Comparison of ENCODE assay signal across 8 cellular contexts in genomic region chr11:74702383-74703007, GRCh38. TPM values are rescaled to one million over a fixed set of nuclear protein-coding genes. Genes with fewer than 3 reads are reported as not detected.
DNase-seq lines count a peak whose midpoint lies in the region; ATAC-seq and TF ChIP-seq lines count a peak whose summit lies in the region.

No MANE protein-coding gene starts in this region.

- no peak overlapping the region for H3K27ac Mint-ChIP-seq in activated naive CD4-positive, alpha-beta T cell treated with anti-CD3 and anti-CD28 coated beads, Interleukin-2, amount 10 ng/mL, durations not matched to agents 7 days and 5 days
- peak overlapping the region; percentile 64 for H3K27ac Mint-ChIP-seq in glutamatergic neuron (ENCODE audit: unreplicated experiment)

- H3K36me3 ChIP-seq in MM.1S (replicated peaks; ENCODE audit: insufficient read depth, low read length) (no peaks in the 10 kb centered on the region), prostate gland (no peaks in the 10 kb centered on the region)

- H3K9me2 ChIP-seq in MM.1S (replicated peaks; ENCODE audit: insufficient read depth, low read length) = no peaks in the 10 kb centered on the region

- no peaks in the 10 kb centered on the region for H3F3A ChIP-seq in MM.1S (ENCODE audit: insufficient read depth, low read length)

- TF ChIP-seq POLR2A in prostate gland (IDR thresholded peaks at IDR 0.05) = no peak

- no peaks in the 10 kb centered on the region for H3K79me2 ChIP-seq in MM.1S (ENCODE audit: low read length)

- ATAC-seq in SK-N-SH treated with all-trans-retinoic acid at 6 μM for 48 hours (peak; percentile 96), HG03280 (IDR thresholded peaks at IDR 0.05; ENCODE audit: unreplicated experiment) (no peak)

- no peaks in the 10 kb centered on the region for H3K9me3 ChIP-seq in MM.1S (replicated peaks; ENCODE audit: insufficient read depth, low read length)
- H3K9me3 ChIP-seq in prostate gland = no peaks in the 10 kb centered on the region

- H4K20me1 ChIP-seq in MM.1S (ENCODE audit: insufficient read depth, low read length) = no peaks in the 10 kb centered on the region

- peak overlapping the region; percentile 51 for H2AFZ ChIP-seq in MM.1S (ENCODE audit: low read length)

- TF ChIP-seq CTCF in MM.1S (IDR thresholded peaks at IDR 0.05; ENCODE audit: low read length) = peak; percentile 91
- peak; percentile 95 for TF ChIP-seq CTCF in glutamatergic neuron (IDR thresholded peaks at IDR 0.05; ENCODE audit: partially characterized antibody, unreplicated experiment)
- TF ChIP-seq CTCF in prostate gland (IDR thresholded peaks at IDR 0.05) = peak; percentile 50 to 75 (median 61)

- H3K4me1 ChIP-seq in MM.1S (ENCODE audit: low read length) = no peaks in the 10 kb centered on the region
- H3K4me1 ChIP-seq in prostate gland (replicated peaks) = no peaks in the 10 kb centered on the region

- DNase-seq in NK-92 treated with Interleukin-12 subunit alpha and Interleukin-12 subunit beta, amount 100 ng/mL, for 24 hours (lab: John Stamatoyannopoulos, UW) = peak; percentile 22
- no peak for DNase-seq in NK-92 (lab: John Stamatoyannopoulos, UW; ENCODE audit: unreplicated experiment)
- DNase-seq in MM.1S = peak; percentile 75
- peak; percentile 75 for DNase-seq in activated naive CD4-positive, alpha-beta T cell treated with anti-CD3 and anti-CD28 coated beads, Interleukin-2, amount 10 ng/mL, durations not matched to agents 7 days and 5 days
- DNase-seq in glutamatergic neuron = peak; percentile 80
- DNase-seq in prostate gland (ENCODE audit: low spot score) = no peak

- H3K4me3 ChIP-seq in MM.1S (ENCODE audit: low read length) (no peak overlapping the region), prostate gland (no peak overlapping the region)

- no peaks in the 10 kb centered on the region for H3K9me3 Mint-ChIP-seq in activated naive CD4-positive, alpha-beta T cell treated with anti-CD3 and anti-CD28 coated beads, Interleukin-2, amount 10 ng/mL, durations not matched to agents 7 days and 5 days
- H3K9me3 Mint-ChIP-seq in glutamatergic neuron (ENCODE audit: unreplicated experiment) = no peaks in the 10 kb centered on the region

- H3K9ac ChIP-seq in MM.1S (ENCODE audit: low read length) = no peak overlapping the region

- H3K27ac ChIP-seq in MM.1S (ENCODE audit: low read length) (no peak overlapping the region), prostate gland (no peak overlapping the region)

- H3K36me3 Mint-ChIP-seq in activated naive CD4-positive, alpha-beta T cell treated with anti-CD3 and anti-CD28 coated beads, Interleukin-2, amount 10 ng/mL, durations not matched to agents 7 days and 5 days = no peaks in the 10 kb centered on the region
- H3K36me3 Mint-ChIP-seq in glutamatergic neuron (ENCODE audit: unreplicated experiment) = no peaks in the 10 kb centered on the region

- peaks cover 14% of the 10 kb centered on the region for H3K27me3 Mint-ChIP-seq in activated naive CD4-positive, alpha-beta T cell treated with anti-CD3 and anti-CD28 coated beads, Interleukin-2, amount 10 ng/mL, durations not matched to agents 7 days and 5 days
- peaks cover 15% of the 10 kb centered on the region for H3K27me3 Mint-ChIP-seq in glutamatergic neuron (ENCODE audit: unreplicated experiment)

- intact Hi-C loops in prostate gland (cut with DNase I) = no loop called here

- peaks cover 2% of the 10 kb centered on the region for H3K4me1 Mint-ChIP-seq in activated naive CD4-positive, alpha-beta T cell treated with anti-CD3 and anti-CD28 coated beads, Interleukin-2, amount 10 ng/mL, durations not matched to agents 7 days and 5 days
- H3K4me1 Mint-ChIP-seq in glutamatergic neuron (ENCODE audit: low read depth, unreplicated experiment) = peaks cover 14% of the 10 kb centered on the region

- H3K27me3 ChIP-seq in MM.1S (replicated peaks; ENCODE audit: insufficient read depth, low read length) (no peaks in the 10 kb centered on the region), prostate gland (replicated peaks; ENCODE audit: insufficient read depth) (no peaks in the 10 kb centered on the region)

- 52% methylated on average over 15 of the region's 15 CpGs for WGBS in prostate gland

- H3K4me2 ChIP-seq in MM.1S (ENCODE audit: low read depth, low read length) = no peak overlapping the region

- CTCF ChIA-PET in activated naive CD4-positive, alpha-beta T cell treated with anti-CD3 and anti-CD28 coated beads, Interleukin-2, amount 10 ng/mL, durations not matched to agents 7 days and 5 days (lab: Charles Lee) = interaction anchor here (0.5 to 3.8 kb wide), 32 partner anchors 8 to 547 kb away, joined by 3 to 62 read pairs (median 4); partner anchors contain the start of gene RNF169

- no peak overlapping the region for H3K4me3 Mint-ChIP-seq in activated naive CD4-positive, alpha-beta T cell treated with anti-CD3 and anti-CD28 coated beads, Interleukin-2, amount 10 ng/mL, durations not matched to agents 7 days and 5 days
- no peak overlapping the region for H3K4me3 Mint-ChIP-seq in glutamatergic neuron (ENCODE audit: unreplicated experiment)

TF ChIP-seq in SK-N-SH treated with all-trans-retinoic acid at 6 μM for 48 hours, 23 proteins besides CTCF, POLR2A, EP300 and RAD21:
- TF ChIP-seq OSR1 (CRISPR knock-in tag; IDR thresholded peaks at IDR 0.05) (no peak), ESRRG (CRISPR knock-in tag; IDR thresholded peaks at IDR 0.05) (no peak), ZNF70 (CRISPR knock-in tag; IDR thresholded peaks at IDR 0.05) (no peak), BACH2 (CRISPR knock-in tag; IDR thresholded peaks at IDR 0.05; ENCODE audit: borderline replicate concordance) (no peak), TOX (CRISPR knock-in tag; IDR thresholded peaks at IDR 0.05; ENCODE audit: borderline replicate concordance) (no peak), ZFP30 (CRISPR knock-in tag; IDR thresholded peaks at IDR 0.05) (no peak), ARNTL (CRISPR knock-in tag; IDR thresholded peaks at IDR 0.05; ENCODE audit: borderline replicate concordance, low read depth) (no peak), POU6F1 (CRISPR knock-in tag; IDR thresholded peaks at IDR 0.05; ENCODE audit: borderline replicate concordance, low read depth) (no peak), ZNF8 (CRISPR knock-in tag; IDR thresholded peaks at IDR 0.05) (no peak)
TF ChIP-seq in SK-N-SH treated with all-trans-retinoic acid at 6 μM for 48 hours: peak in this region for 0.

RNA-seq across cellular contexts. Expression of gene CHRDL2, which starts 28.7 kb away (rescaled TPM):
- not detected for total RNA-seq in glutamatergic neuron (ENCODE audit: unreplicated experiment)
- 1 to 10 TPM in 1 of 2 donors, under 1 TPM in 1; 0.09 to 9.1 TPM for total RNA-seq in prostate gland

RNA-seq across cellular contexts. Expression of gene RNF169, which starts 46.2 kb away (rescaled TPM):
- total RNA-seq in glutamatergic neuron (ENCODE audit: unreplicated experiment) (7.1 TPM), prostate gland (10 to 100 TPM; 19.7 to 21.2 TPM)

Comparison
In these comparisons a context has a peak if more than half of its experiments do, and no peak if none do; other contexts are left out.
1. DNase-seq: peak in NK-92 treated with Interleukin-12 subunit alpha and Interleukin-12 subunit beta, amount 100 ng/mL, for 24 hours (single experiment), MM.1S (single experiment), activated naive CD4-positive, alpha-beta T cell treated with anti-CD3 and anti-CD28 coated beads, Interleukin-2, amount 10 ng/mL, durations not matched to agents 7 days and 5 days (single experiment) and glutamatergic neuron (single experiment); none in NK-92 (single experiment) and prostate gland (single experiment).
2. Peak in every context shown above with its lines, with median percentiles within 50 percentile points of each other: CTCF ChIP-seq.